13 cellular contexts compared by ENCODE assay signal in genomic region chr4:150176559-150176958, GRCh38.
DNase-seq lines count a peak whose midpoint lies in the region; ATAC-seq lines count a peak whose summit lies in the region.
"Had no signal": no experiment of that assay in that cellular context is flagged by ENCODE, and none has a peak within 500 bp of the region (broad histone marks: within the 10 kb centered on the region; RNA-seq: fewer than 3 reads in every experiment).

No MANE protein-coding gene starts in this region.

- peaks cover 6% of the 10 kb centered on the region for H3K27me3 Mint-ChIP-seq in activated CD4-positive, alpha-beta memory T cell treated with anti-CD3 and anti-CD28 coated beads, Interleukin-2, amount 10 ng/mL, durations not matched to agents 7 days and 5 days

- H3K36me3 Mint-ChIP-seq in activated naive CD4-positive, alpha-beta T cell treated with anti-CD3 and anti-CD28 coated beads, Interleukin-2, amount 50 U/mL, for 72 hours = no peaks in the 10 kb centered on the region
- no peaks in the 10 kb centered on the region for H3K36me3 Mint-ChIP-seq in activated CD4-positive, alpha-beta memory T cell treated with anti-CD3 and anti-CD28 coated beads, Interleukin-2, amount 10 ng/mL, durations not matched to agents 7 days and 5 days (ENCODE audit: low read depth)
- H3K36me3 Mint-ChIP-seq: CD8-positive, alpha-beta T cell had no signal

- POLR2A ChIA-PET in activated CD4-positive, alpha-beta memory T cell treated with anti-CD3 and anti-CD28 coated beads, Interleukin-2, amount 10 ng/mL, durations not matched to agents 7 days and 5 days (lab: Charles Lee) = no interaction called here

- no peak for ATAC-seq in activated naive CD4-positive, alpha-beta T cell treated with anti-CD3 and anti-CD28 coated beads, Interleukin-2, amount 50 U/mL, for 72 hours
- ATAC-seq: CD8-positive, alpha-beta T cell had no signal

- CTCF ChIA-PET in activated CD4-positive, alpha-beta memory T cell treated with anti-CD3 and anti-CD28 coated beads, Interleukin-2, amount 10 ng/mL, durations not matched to agents 7 days and 5 days (lab: Charles Lee) = no interaction called here

- peak; percentile 67 for DNase-seq in AG20443 (ENCODE audit: low spot score)
- peak; percentile 13 for DNase-seq in NCI-H2171 (lab: John Stamatoyannopoulos, UW)
- peak; percentile 89 for DNase-seq in epidermal melanocyte (ENCODE audit: insufficient read length, low spot score)
- DNase-seq in myocyte (ENCODE audit: low read depth) = peak; percentile 83
- DNase-seq in superior temporal gyrus (ENCODE audit: extremely low spot score) = no peak
- no peak for DNase-seq in activated naive CD4-positive, alpha-beta T cell treated with anti-CD3 and anti-CD28 coated beads, Interleukin-2, amount 50 U/mL, for 72 hours (ENCODE audit: low spot score in 2 of 2)
- no peak for DNase-seq in activated CD4-positive, alpha-beta memory T cell treated with anti-CD3 and anti-CD28 coated beads, Interleukin-2, amount 10 ng/mL, durations not matched to agents 7 days and 5 days
- no peak for DNase-seq in GOT3 (lab: John Stamatoyannopoulos, UW)
- DNase-seq: CD8-positive, alpha-beta T cell; cerebellar nuclear complex; glutamatergic neuron; SHP77; transverse colon had no signal

- H3K4me1 Mint-ChIP-seq in activated CD4-positive, alpha-beta memory T cell treated with anti-CD3 and anti-CD28 coated beads, Interleukin-2, amount 10 ng/mL, durations not matched to agents 7 days and 5 days = no peaks in the 10 kb centered on the region

- H3K4me3 Mint-ChIP-seq in activated CD4-positive, alpha-beta memory T cell treated with anti-CD3 and anti-CD28 coated beads, Interleukin-2, amount 10 ng/mL, durations not matched to agents 7 days and 5 days = no peak overlapping the region
- H3K4me3 Mint-ChIP-seq: CD8-positive, alpha-beta T cell had no signal

- H3K9me3 Mint-ChIP-seq in activated naive CD4-positive, alpha-beta T cell treated with anti-CD3 and anti-CD28 coated beads, Interleukin-2, amount 50 U/mL, for 72 hours = no peaks in the 10 kb centered on the region
- no peaks in the 10 kb centered on the region for H3K9me3 Mint-ChIP-seq in activated CD4-positive, alpha-beta memory T cell treated with anti-CD3 and anti-CD28 coated beads, Interleukin-2, amount 10 ng/mL, durations not matched to agents 7 days and 5 days
- H3K9me3 Mint-ChIP-seq: CD8-positive, alpha-beta T cell had no signal

- no peak overlapping the region for H3K27ac Mint-ChIP-seq in activated naive CD4-positive, alpha-beta T cell treated with anti-CD3 and anti-CD28 coated beads, Interleukin-2, amount 50 U/mL, for 72 hours
- no peak overlapping the region for H3K27ac Mint-ChIP-seq in activated CD4-positive, alpha-beta memory T cell treated with anti-CD3 and anti-CD28 coated beads, Interleukin-2, amount 10 ng/mL, durations not matched to agents 7 days and 5 days
- H3K27ac Mint-ChIP-seq: CD8-positive, alpha-beta T cell had no signal

Comparison
In these comparisons a context has a peak if more than half of its experiments do, and no peak if none do; other contexts are left out.
1. DNase-seq: peak in AG20443 (single experiment), NCI-H2171 (single experiment), epidermal melanocyte (single experiment) and myocyte (single experiment); none in superior temporal gyrus (single experiment), activated naive CD4-positive, alpha-beta T cell treated with anti-CD3 and anti-CD28 coated beads, Interleukin-2, amount 50 U/mL, for 72 hours (0 of 2), activated CD4-positive, alpha-beta memory T cell treated with anti-CD3 and anti-CD28 coated beads, Interleukin-2, amount 10 ng/mL, durations not matched to agents 7 days and 5 days (single experiment) and GOT3 (single experiment).